In genomic region chr11:2798951-2799761, GRCh38 we compare ENCODE assay signal across 1 cellular context.
TF ChIP-seq lines count a peak whose summit lies in the region.

No MANE protein-coding gene starts in this region.

TF ChIP-seq in IMR-90, 13 proteins besides CTCF, POLR2A, EP300 and RAD21:
- TF ChIP-seq, protein P1, sequence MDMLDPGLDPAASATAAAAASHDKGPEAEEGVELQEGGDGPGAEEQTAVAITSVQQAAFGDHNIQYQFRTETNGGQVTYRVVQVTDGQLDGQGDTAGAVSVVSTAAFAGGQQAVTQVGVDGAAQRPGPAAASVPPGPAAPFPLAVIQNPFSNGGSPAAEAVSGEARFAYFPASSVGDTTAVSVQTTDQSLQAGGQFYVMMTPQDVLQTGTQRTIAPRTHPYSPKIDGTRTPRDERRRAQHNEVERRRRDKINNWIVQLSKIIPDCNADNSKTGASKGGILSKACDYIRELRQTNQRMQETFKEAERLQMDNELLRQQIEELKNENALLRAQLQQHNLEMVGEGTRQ (IDR thresholded peaks at IDR 0.05; ENCODE audit: low read depth, low read length): no peak
TF ChIP-seq in IMR-90: peak in this region for 0.
